In the genomic region with DNA sequence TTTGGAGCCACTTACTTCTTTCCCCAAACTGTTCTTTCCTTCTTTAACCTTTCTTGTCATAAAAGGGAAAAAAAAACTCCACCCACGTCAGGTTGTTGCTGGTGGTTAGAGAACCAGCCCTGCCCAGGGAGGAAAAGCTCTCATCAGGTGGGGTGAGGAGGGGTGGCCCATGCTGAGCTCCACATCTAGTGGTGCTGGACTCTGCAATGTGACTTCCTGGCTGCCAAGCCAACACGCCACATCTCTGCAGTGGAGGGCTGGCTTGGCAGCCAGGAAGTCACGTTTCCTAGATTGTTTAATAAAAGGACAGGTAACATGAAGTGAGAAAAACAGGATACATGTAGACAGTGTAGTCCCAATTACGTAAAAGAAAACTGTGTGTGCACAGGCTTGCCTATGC, we compare ENCODE assay signal across 13 cellular contexts. TPM values are rescaled to one million over a fixed set of nuclear protein-coding genes. Genes with fewer than 3 reads are reported as not detected.
"Had no signal": no experiment of that assay in that cellular context is flagged by ENCODE, and none has a peak within 500 bp of the region (broad histone marks: within the 10 kb centered on the region; RNA-seq: fewer than 3 reads in every experiment).

No MANE protein-coding gene starts in this region.

- DNase-seq: activated CD8-positive, alpha-beta memory T cell treated with anti-CD3 and anti-CD28 coated beads, Interleukin-2, amount 10 ng/mL, durations not matched to agents 7 days and 5 days; activated gamma-delta T cell; activated T-cell treated with anti-CD3 and anti-CD28 coated beads, Interleukin-2, amount 50 U/mL, for 4 hours; glutamatergic neuron; immature natural killer cell; midbrain; naive B cell; stimulated activated CD4-positive, alpha-beta T cell treated with anti-CD3 and anti-CD28 coated beads, Interleukin-12 subunit alpha, Interleukin-12 subunit beta, amount 100 ng/mL, for 4 hours; stimulated activated naive CD8-positive, alpha-beta T cell treated with anti-CD3 and anti-CD28 coated beads, Interleukin-15, Interleukin-2, amounts not matched to agents 100 U/mL and 50 U/mL, for 24 hours had no signal

- H3K4me3 ChIP-seq: lung had no signal

- ATAC-seq: activated CD4-positive, CD25-positive, alpha-beta regulatory T cell treated with anti-CD3 and anti-CD28 coated beads, Interleukin-2, amount 50 U/mL, for 24 hours; activated CD8-positive, alpha-beta memory T cell treated with anti-CD3 and anti-CD28 coated beads, Interleukin-2, amount 10 ng/mL, durations not matched to agents 7 days and 5 days; activated T-cell treated with anti-CD3 and anti-CD28 coated beads, Interleukin-2, amount 50 U/mL, for 4 hours; esophagus mucosa; stimulated activated naive CD8-positive, alpha-beta T cell treated with anti-CD3 and anti-CD28 coated beads, Interleukin-15, Interleukin-2, amounts not matched to agents 100 U/mL and 50 U/mL, for 24 hours had no signal

RNA-seq across cellular contexts. Expression of a gene that starts 37.4 kb away (rescaled TPM):
- total RNA-seq: activated CD8-positive, alpha-beta memory T cell treated with anti-CD3 and anti-CD28 coated beads, Interleukin-2, amount 10 ng/mL, durations not matched to agents 7 days and 5 days; activated T-cell treated with anti-CD3 and anti-CD28 coated beads, Interleukin-2, amount 50 U/mL, for 4 hours; dermis microvascular lymphatic vessel endothelial cell had no signal
- polyA plus RNA-seq: immature natural killer cell had no signal
